Comparison of ENCODE assay signal across 8 cellular contexts in genomic region chr2:113757059-113757657, GRCh38. TPM values are rescaled to one million over a fixed set of nuclear protein-coding genes. Genes with fewer than 3 reads are reported as not detected.
A peak's percentile ranks its signal among the peaks of the same experiment; 100 is the strongest.
DNase-seq lines count a peak whose midpoint lies in the region; ATAC-seq and TF ChIP-seq lines count a peak whose summit lies in the region.

No MANE protein-coding gene starts in this region.

- H3K4me3 ChIP-seq in fibroblast of the aortic adventitia (ENCODE audit: low read depth, low read length): peak overlapping the region; percentile 85
- H3K4me3 ChIP-seq in retinal pigment epithelial cell (ENCODE audit: low read length): peak overlapping the region; percentile 62

- ATAC-seq in HG02678 (IDR thresholded peaks at IDR 0.05; ENCODE audit: unreplicated experiment): no peak

- peak overlapping the region; percentile 92 for H3K27ac ChIP-seq in VCaP

- peak; percentile 61 for DNase-seq in NCI-H1092 treated with DMSO at 0.1 percent for 48 hours (lab: John Stamatoyannopoulos, UW)
- no peak for DNase-seq in NCI-H1092 (lab: John Stamatoyannopoulos, UW)
- no peak for DNase-seq in fibroblast of the aortic adventitia (ENCODE audit: low read depth)
- no peak for DNase-seq in retinal pigment epithelial cell (ENCODE audit: low read depth)
- DNase-seq in stimulated activated CD4-positive, alpha-beta T cell treated with anti-CD3 and anti-CD28 coated beads, Interleukin-4, amount 100 ng/mL, for 4 hours: no peak
- no peak for DNase-seq in GOT3 (lab: John Stamatoyannopoulos, UW)

- TF ChIP-seq CTCF in VCaP (conservative IDR thresholded peaks at IDR 0.05): no peak
- no peak for TF ChIP-seq CTCF in fibroblast of the aortic adventitia (IDR thresholded peaks at IDR 0.05; ENCODE audit: insufficient read depth, low read length)
- no peak for TF ChIP-seq CTCF in retinal pigment epithelial cell (conservative IDR thresholded peaks at IDR 0.05; ENCODE audit: low read depth, low read length)

RNA-seq across cellular contexts. Expression of gene SLC35F5, which starts 0.7 kb away (rescaled TPM):
- total RNA-seq in fibroblast of the aortic adventitia (ENCODE audit: low replicate concordance): 164 and 174 TPM in 2 replicates
